ENCODE assay signal across 1 cellular context in the genomic region with DNA sequence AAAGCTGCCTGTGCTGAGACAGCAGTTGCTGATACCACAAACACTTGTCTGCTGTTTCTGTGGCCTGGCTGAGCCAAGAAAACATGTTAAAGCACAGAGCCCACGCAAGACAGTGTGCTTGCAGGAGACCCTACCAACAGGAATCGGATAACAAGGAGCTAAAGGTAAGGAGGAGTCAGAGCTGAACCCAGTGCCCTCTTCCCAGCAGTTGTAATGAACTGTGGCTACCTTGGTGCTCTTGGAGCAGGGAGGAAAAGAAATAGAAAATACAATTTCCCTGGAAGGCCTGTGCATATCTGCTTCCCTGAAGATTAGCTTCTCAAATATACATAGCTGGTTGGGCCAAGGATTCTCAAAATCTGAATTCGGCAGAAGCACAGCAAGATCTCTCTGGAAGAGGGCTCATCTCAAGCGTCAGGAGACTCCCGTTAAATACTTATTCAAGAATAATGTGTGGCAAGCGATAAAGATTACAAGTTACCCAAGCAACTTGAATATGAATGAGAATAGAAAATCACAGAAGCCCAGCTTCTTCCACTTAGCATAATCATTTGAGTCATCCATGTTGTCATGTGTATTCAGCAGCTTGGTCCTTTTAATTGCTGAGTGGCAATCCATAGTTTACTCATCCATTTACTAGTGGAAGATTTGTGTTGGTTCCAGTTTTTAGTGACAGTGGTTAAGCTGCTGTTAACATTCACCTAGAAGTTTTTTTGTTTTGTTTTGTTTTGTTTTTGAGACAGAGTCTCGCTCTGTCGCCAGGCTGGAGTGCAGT.
TF ChIP-seq lines count a peak whose summit lies in the region.

No MANE protein-coding gene starts in this region.

TF ChIP-seq in GM23338, 12 proteins besides CTCF, POLR2A, EP300 and RAD21 (continued from another document):
- TF ChIP-seq ZNF462 (CRISPR knock-in tag; IDR thresholded peaks at IDR 0.05), result no peak
- TF ChIP-seq EZH2 (IDR thresholded peaks at IDR 0.05; ENCODE audit: low read depth, unreplicated experiment), result no peak
- no peak for TF ChIP-seq STAT1 (IDR thresholded peaks at IDR 0.05; ENCODE audit: unreplicated experiment)
- no peak for TF ChIP-seq ETS1 (IDR thresholded peaks at IDR 0.05)
- TF ChIP-seq CREB1 (CRISPR knock-in tag; IDR thresholded peaks at IDR 0.05; ENCODE audit: low read depth), result no peak
- no peak for TF ChIP-seq NANOG (IDR thresholded peaks at IDR 0.05; ENCODE audit: borderline replicate concordance)
- no peak for TF ChIP-seq ZNF114 (CRISPR knock-in tag; IDR thresholded peaks at IDR 0.05)
- TF ChIP-seq ZNF331 (CRISPR knock-in tag; IDR thresholded peaks at IDR 0.05; ENCODE audit: low read depth), result no peak
- TF ChIP-seq, protein P1, sequence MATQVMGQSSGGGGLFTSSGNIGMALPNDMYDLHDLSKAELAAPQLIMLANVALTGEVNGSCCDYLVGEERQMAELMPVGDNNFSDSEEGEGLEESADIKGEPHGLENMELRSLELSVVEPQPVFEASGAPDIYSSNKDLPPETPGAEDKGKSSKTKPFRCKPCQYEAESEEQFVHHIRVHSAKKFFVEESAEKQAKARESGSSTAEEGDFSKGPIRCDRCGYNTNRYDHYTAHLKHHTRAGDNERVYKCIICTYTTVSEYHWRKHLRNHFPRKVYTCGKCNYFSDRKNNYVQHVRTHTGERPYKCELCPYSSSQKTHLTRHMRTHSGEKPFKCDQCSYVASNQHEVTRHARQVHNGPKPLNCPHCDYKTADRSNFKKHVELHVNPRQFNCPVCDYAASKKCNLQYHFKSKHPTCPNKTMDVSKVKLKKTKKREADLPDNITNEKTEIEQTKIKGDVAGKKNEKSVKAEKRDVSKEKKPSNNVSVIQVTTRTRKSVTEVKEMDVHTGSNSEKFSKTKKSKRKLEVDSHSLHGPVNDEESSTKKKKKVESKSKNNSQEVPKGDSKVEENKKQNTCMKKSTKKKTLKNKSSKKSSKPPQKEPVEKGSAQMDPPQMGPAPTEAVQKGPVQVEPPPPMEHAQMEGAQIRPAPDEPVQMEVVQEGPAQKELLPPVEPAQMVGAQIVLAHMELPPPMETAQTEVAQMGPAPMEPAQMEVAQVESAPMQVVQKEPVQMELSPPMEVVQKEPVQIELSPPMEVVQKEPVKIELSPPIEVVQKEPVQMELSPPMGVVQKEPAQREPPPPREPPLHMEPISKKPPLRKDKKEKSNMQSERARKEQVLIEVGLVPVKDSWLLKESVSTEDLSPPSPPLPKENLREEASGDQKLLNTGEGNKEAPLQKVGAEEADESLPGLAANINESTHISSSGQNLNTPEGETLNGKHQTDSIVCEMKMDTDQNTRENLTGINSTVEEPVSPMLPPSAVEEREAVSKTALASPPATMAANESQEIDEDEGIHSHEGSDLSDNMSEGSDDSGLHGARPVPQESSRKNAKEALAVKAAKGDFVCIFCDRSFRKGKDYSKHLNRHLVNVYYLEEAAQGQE (IDR thresholded peaks at IDR 0.05; ENCODE audit: unreplicated experiment), result no peak
- no peak for TF ChIP-seq JUNB (IDR thresholded peaks at IDR 0.05; ENCODE audit: unreplicated experiment)
